In the genomic region with DNA sequence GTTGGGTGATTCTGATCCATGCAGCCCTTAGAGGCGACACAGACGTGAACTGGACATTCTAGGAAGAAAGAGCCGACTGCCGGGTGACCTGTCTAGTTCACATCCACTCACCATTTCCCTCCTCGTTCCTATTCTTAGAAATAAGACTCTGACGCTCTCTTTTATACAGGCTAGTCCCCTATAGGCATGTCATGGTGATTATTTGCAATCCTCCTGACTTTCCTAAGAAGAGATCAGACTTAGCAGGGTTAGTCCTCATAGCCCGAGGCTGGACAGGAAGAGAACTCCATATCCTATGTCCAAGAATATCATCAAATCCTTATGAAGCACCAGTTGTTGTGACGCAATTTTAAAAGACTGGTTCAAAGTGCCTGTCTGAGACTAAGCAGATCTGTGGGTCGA, we compare ENCODE assay signal across 15 cellular contexts.
A peak's percentile ranks its signal among the peaks of the same experiment; 100 is the strongest.
DNase-seq lines count a peak whose midpoint lies in the region; ATAC-seq and TF ChIP-seq lines count a peak whose summit lies in the region.
"Had no signal": no experiment of that assay in that cellular context is flagged by ENCODE, and none has a peak within 500 bp of the region (broad histone marks: within the 10 kb centered on the region; RNA-seq: fewer than 3 reads in every experiment).

No MANE protein-coding gene starts in this region.

- H3K4me1 ChIP-seq in RWPE2 (ENCODE audit: insufficient read depth, poor library complexity, severe bottlenecking) = peaks cover 40% of the 10 kb centered on the region
- H3K4me1 ChIP-seq: HAP-1 had no signal

- H3K9me3 Mint-ChIP-seq in mesothelial cell of epicardium = peaks cover 11% of the 10 kb centered on the region
- H3K9me3 Mint-ChIP-seq: activated CD8-positive, alpha-beta T cell treated with anti-CD3 and anti-CD28 coated beads for 36 hours had no signal

- ATAC-seq in RWPE2 (ENCODE audit: low read depth) = peak; percentile 78
- ATAC-seq: activated CD8-positive, alpha-beta T cell treated with anti-CD3 and anti-CD28 coated beads for 36 hours had no signal

- no peak overlapping the region for H3K4me3 ChIP-seq in RWPE2 (ENCODE audit: severe bottlenecking)
- H3K4me3 ChIP-seq: HAP-1 had no signal

- H3K27me3 ChIP-seq in RWPE2 (ENCODE audit: insufficient read depth, poor library complexity, severe bottlenecking) = no peaks in the 10 kb centered on the region

- peaks cover 35% of the 10 kb centered on the region for H3K4me1 Mint-ChIP-seq in mesothelial cell of epicardium

- H3K27ac ChIP-seq in RWPE2 (ENCODE audit: poor library complexity, severe bottlenecking) (peak overlapping the region; percentile 86), epithelial cell of prostate (peak overlapping the region; percentile 83)
- H3K27ac ChIP-seq: HL-60 had no signal

- peaks cover 3% of the 10 kb centered on the region; the same call in 1 of the 2 replicates for H3K36me3 ChIP-seq in RWPE2 (ENCODE audit: low read depth)
- H3K36me3 ChIP-seq: HAP-1 had no signal

- H3K36me3 Mint-ChIP-seq in mesothelial cell of epicardium = no peaks in the 10 kb centered on the region

- DNase-seq in AG20443 (ENCODE audit: low spot score) (peak; percentile 45), RWPE2 (ENCODE audit: low spot score) (no peak), epithelial cell of prostate (ENCODE audit: low read depth, low spot score) (no peak), mesothelial cell of epicardium (ENCODE audit: low spot score in 2 of 2, unreplicated experiment in 2 of 2) (no peak), KG1 (lab: John Stamatoyannopoulos, UW) (no peak), pons (ENCODE audit: low spot score) (no peak), NCI-H2081 (lab: John Stamatoyannopoulos, UW) (no peak)
- no peak for DNase-seq in activated CD8-positive, alpha-beta memory T cell treated with anti-CD3 and anti-CD28 coated beads, Interleukin-2, amount 50 U/mL, for 48 hours
- DNase-seq: activated CD8-positive, alpha-beta T cell treated with anti-CD3 and anti-CD28 coated beads for 36 hours; activated effector memory CD4-positive, alpha-beta T cell treated with anti-CD3 and anti-CD28 coated beads, Interleukin-2, amount 50 U/mL, for 16 hours; DMS153; NCI-H1694 treated with DMSO at 0.1 percent for 48 hours; SHP77 had no signal

- TF ChIP-seq CTCF in RWPE2 (IDR thresholded peaks at IDR 0.05; ENCODE audit: poor library complexity, severe bottlenecking) (no peak), mesothelial cell of epicardium (IDR thresholded peaks at IDR 0.05; ENCODE audit: unreplicated experiment) (no peak)

- no peak overlapping the region for H3K4me3 Mint-ChIP-seq in mesothelial cell of epicardium
- H3K4me3 Mint-ChIP-seq: activated CD8-positive, alpha-beta T cell treated with anti-CD3 and anti-CD28 coated beads for 36 hours had no signal

- H3K27ac Mint-ChIP-seq in mesothelial cell of epicardium = peak overlapping the region; percentile 85
- H3K27ac Mint-ChIP-seq: activated CD8-positive, alpha-beta T cell treated with anti-CD3 and anti-CD28 coated beads for 36 hours had no signal

- H3K27me3 Mint-ChIP-seq in mesothelial cell of epicardium (ENCODE audit: low read depth) = no peaks in the 10 kb centered on the region

- H3K9me3 ChIP-seq in RWPE2 (ENCODE audit: severe bottlenecking) = no peaks in the 10 kb centered on the region
- H3K9me3 ChIP-seq: HAP-1 had no signal
